Comparison of ENCODE assay signal across 1 cellular context in the genomic region with DNA sequence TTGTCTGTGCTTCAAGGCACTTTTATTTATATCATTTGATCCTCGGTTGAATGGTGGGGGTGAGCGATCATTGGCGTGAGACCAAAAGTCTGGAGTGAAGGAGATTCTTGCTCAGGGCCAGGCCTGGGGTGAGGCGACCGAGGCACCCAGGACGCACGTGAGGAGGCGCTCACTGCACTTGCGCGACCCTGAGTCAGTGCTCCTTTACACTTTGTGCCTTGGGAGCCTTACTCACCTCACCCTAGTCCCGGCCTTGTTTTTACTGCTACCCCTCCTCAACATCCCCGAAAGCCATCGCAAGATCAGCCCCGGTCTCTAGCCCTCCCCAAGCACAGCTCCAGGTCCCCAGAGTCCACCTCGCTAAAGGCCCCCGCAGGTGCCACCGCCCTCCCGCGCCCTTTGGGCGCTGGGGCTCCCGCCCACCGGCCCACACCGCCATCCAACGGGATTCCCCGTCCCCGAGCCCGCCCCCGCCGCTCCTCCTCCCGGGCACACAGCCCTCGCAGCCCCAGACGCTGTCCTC.
TF ChIP-seq lines count a peak whose summit lies in the region.

No MANE protein-coding gene starts in this region.

TF ChIP-seq in endothelial cell of umbilical vein, 7 proteins besides CTCF, POLR2A, EP300 and RAD21:
- TF ChIP-seq GATA2 (IDR thresholded peaks at IDR 0.05; ENCODE audit: insufficient read depth, insufficient read length, low read depth, low read length) (no peak), MAX (IDR thresholded peaks at IDR 0.05; ENCODE audit: insufficient read depth, insufficient read length) (peak; percentile 28)
